Comparison of ENCODE assay signal across 18 cellular contexts in genomic region chr13:112074139-112074710, GRCh38. TPM values are rescaled to one million over a fixed set of nuclear protein-coding genes. Genes with fewer than 3 reads are reported as not detected.
DNase-seq lines count a peak whose midpoint lies in the region; ATAC-seq and TF ChIP-seq lines count a peak whose summit lies in the region.
"Had no signal": no experiment of that assay in that cellular context is flagged by ENCODE, and none has a peak within 500 bp of the region (broad histone marks: within the 10 kb centered on the region; RNA-seq: fewer than 3 reads in every experiment).

No MANE protein-coding gene starts in this region.

- no peak for DNase-seq in activated naive CD4-positive, alpha-beta T cell treated with anti-CD3 and anti-CD28 coated beads, Interleukin-2, amount 10 ng/mL, durations not matched to agents 7 days and 5 days
- DNase-seq in activated naive CD4-positive, alpha-beta T cell treated with anti-CD3 and anti-CD28 coated beads, Interleukin-2, amount 50 U/mL, for 72 hours (ENCODE audit: low spot score in 2 of 2), result no peak
- peak; percentile 3 for DNase-seq in NCI-H2227 treated with DMSO at 0.1 percent for 48 hours (lab: John Stamatoyannopoulos, UW)
- DNase-seq in foreskin melanocyte, result peak; percentile 52
- DNase-seq in progenitor cell of endocrine pancreas (ENCODE audit: low spot score, unreplicated experiment), result no peak
- no peak for DNase-seq in stimulated activated naive CD4-positive, alpha-beta T cell (lab: John Stamatoyannopoulos, UW)
- DNase-seq in 8988T, result no peak
- DNase-seq: activated CD4-positive, alpha-beta T cell treated with anti-CD3 and anti-CD28 coated beads for 48 hours; amygdala; cerebellar nuclear complex; foreskin fibroblast; GDM1; SHP77 had no signal

- ATAC-seq in activated naive CD4-positive, alpha-beta T cell treated with anti-CD3 and anti-CD28 coated beads, Interleukin-2, amount 50 U/mL, for 72 hours, result no peak
- ATAC-seq in stimulated activated memory B cell treated with anti-CD40 and anti-IgM and Interleukin-4, amounts not matched to agents 10 μg/mL and 1 μg/mL and 100 μg/mL, for 72 hours, result no peak
- ATAC-seq: K562, sciatic nerve had no signal

- peaks cover 71% of the 10 kb centered on the region for H3K27me3 Mint-ChIP-seq in activated naive CD4-positive, alpha-beta T cell treated with anti-CD3 and anti-CD28 coated beads, Interleukin-2, amount 10 ng/mL, durations not matched to agents 7 days and 5 days
- peaks cover 74% of the 10 kb centered on the region for H3K27me3 Mint-ChIP-seq in progenitor cell of endocrine pancreas
- H3K27me3 Mint-ChIP-seq in stimulated activated memory B cell treated with anti-CD40 and anti-IgM and Interleukin-4, amounts not matched to agents 10 μg/mL and 1 μg/mL and 100 μg/mL, for 72 hours, result peaks cover 63% of the 10 kb centered on the region

- no peak for TF ChIP-seq CTCF in progenitor cell of endocrine pancreas (IDR thresholded peaks at IDR 0.05; ENCODE audit: unreplicated experiment)

- peaks cover 12% of the 10 kb centered on the region for H3K36me3 Mint-ChIP-seq in activated naive CD4-positive, alpha-beta T cell treated with anti-CD3 and anti-CD28 coated beads, Interleukin-2, amount 10 ng/mL, durations not matched to agents 7 days and 5 days
- H3K36me3 Mint-ChIP-seq in activated naive CD4-positive, alpha-beta T cell treated with anti-CD3 and anti-CD28 coated beads, Interleukin-2, amount 50 U/mL, for 72 hours, result peaks cover 37 to 47% of the 10 kb centered on the region in 2 donors
- H3K36me3 Mint-ChIP-seq in progenitor cell of endocrine pancreas (ENCODE audit: insufficient read depth), result no peaks in the 10 kb centered on the region
- no peaks in the 10 kb centered on the region for H3K36me3 Mint-ChIP-seq in stimulated activated memory B cell treated with anti-CD40 and anti-IgM and Interleukin-4, amounts not matched to agents 10 μg/mL and 1 μg/mL and 100 μg/mL, for 72 hours

- H3K4me3 Mint-ChIP-seq in activated naive CD4-positive, alpha-beta T cell treated with anti-CD3 and anti-CD28 coated beads, Interleukin-2, amount 10 ng/mL, durations not matched to agents 7 days and 5 days, result peak overlapping the region; percentile 37
- H3K4me3 Mint-ChIP-seq in progenitor cell of endocrine pancreas (ENCODE audit: low read depth), result no peak overlapping the region
- no peak overlapping the region for H3K4me3 Mint-ChIP-seq in stimulated activated memory B cell treated with anti-CD40 and anti-IgM and Interleukin-4, amounts not matched to agents 10 μg/mL and 1 μg/mL and 100 μg/mL, for 72 hours

- no peaks in the 10 kb centered on the region for H3K4me1 Mint-ChIP-seq in activated naive CD4-positive, alpha-beta T cell treated with anti-CD3 and anti-CD28 coated beads, Interleukin-2, amount 10 ng/mL, durations not matched to agents 7 days and 5 days
- peaks cover 1% of the 10 kb centered on the region for H3K4me1 Mint-ChIP-seq in progenitor cell of endocrine pancreas (ENCODE audit: low read depth)
- peaks cover 7% of the 10 kb centered on the region for H3K4me1 Mint-ChIP-seq in stimulated activated memory B cell treated with anti-CD40 and anti-IgM and Interleukin-4, amounts not matched to agents 10 μg/mL and 1 μg/mL and 100 μg/mL, for 72 hours

- H3K9me3 Mint-ChIP-seq in activated naive CD4-positive, alpha-beta T cell treated with anti-CD3 and anti-CD28 coated beads, Interleukin-2, amount 10 ng/mL, durations not matched to agents 7 days and 5 days, result peaks cover 6% of the 10 kb centered on the region
- peaks cover 19 to 20% of the 10 kb centered on the region in 2 donors for H3K9me3 Mint-ChIP-seq in activated naive CD4-positive, alpha-beta T cell treated with anti-CD3 and anti-CD28 coated beads, Interleukin-2, amount 50 U/mL, for 72 hours
- H3K9me3 Mint-ChIP-seq in progenitor cell of endocrine pancreas (ENCODE audit: low read depth), result no peaks in the 10 kb centered on the region
- peaks cover 3% of the 10 kb centered on the region for H3K9me3 Mint-ChIP-seq in stimulated activated memory B cell treated with anti-CD40 and anti-IgM and Interleukin-4, amounts not matched to agents 10 μg/mL and 1 μg/mL and 100 μg/mL, for 72 hours

- H3K27ac Mint-ChIP-seq in activated naive CD4-positive, alpha-beta T cell treated with anti-CD3 and anti-CD28 coated beads, Interleukin-2, amount 10 ng/mL, durations not matched to agents 7 days and 5 days, result peak overlapping the region; percentile 76
- H3K27ac Mint-ChIP-seq in activated naive CD4-positive, alpha-beta T cell treated with anti-CD3 and anti-CD28 coated beads, Interleukin-2, amount 50 U/mL, for 72 hours, result peak overlapping the region in 1 of 2 donors; percentile 79
- H3K27ac Mint-ChIP-seq in progenitor cell of endocrine pancreas, result peak overlapping the region; percentile 42
- no peak overlapping the region for H3K27ac Mint-ChIP-seq in stimulated activated memory B cell treated with anti-CD40 and anti-IgM and Interleukin-4, amounts not matched to agents 10 μg/mL and 1 μg/mL and 100 μg/mL, for 72 hours

- CTCF ChIA-PET in activated naive CD4-positive, alpha-beta T cell treated with anti-CD3 and anti-CD28 coated beads, Interleukin-2, amount 10 ng/mL, durations not matched to agents 7 days and 5 days (lab: Charles Lee), result no interaction called here

RNA-seq across cellular contexts. Expression of gene SOX1, which starts 7.3 kb away (rescaled TPM):
- not detected for total RNA-seq in activated naive CD4-positive, alpha-beta T cell treated with anti-CD3 and anti-CD28 coated beads, Interleukin-2, amount 50 U/mL, for 72 hours
- 0.51 and 0.57 TPM in 2 replicates for total RNA-seq in progenitor cell of endocrine pancreas
- total RNA-seq: K562, lung microvascular endothelial cell, sciatic nerve, thoracic aorta had no signal

Comparison
In these comparisons a context has a peak if more than half of its experiments do, and no peak if none do; other contexts are left out.
1. DNase-seq: peak in NCI-H2227 treated with DMSO at 0.1 percent for 48 hours (single experiment) and foreskin melanocyte (single experiment); none in activated naive CD4-positive, alpha-beta T cell treated with anti-CD3 and anti-CD28 coated beads, Interleukin-2, amount 10 ng/mL, durations not matched to agents 7 days and 5 days (single experiment), activated naive CD4-positive, alpha-beta T cell treated with anti-CD3 and anti-CD28 coated beads, Interleukin-2, amount 50 U/mL, for 72 hours (0 of 2), progenitor cell of endocrine pancreas (single experiment), stimulated activated naive CD4-positive, alpha-beta T cell (0 of 6) and 8988T (single experiment).